ENCODE assay signal across 19 cellular contexts in the genomic region with DNA sequence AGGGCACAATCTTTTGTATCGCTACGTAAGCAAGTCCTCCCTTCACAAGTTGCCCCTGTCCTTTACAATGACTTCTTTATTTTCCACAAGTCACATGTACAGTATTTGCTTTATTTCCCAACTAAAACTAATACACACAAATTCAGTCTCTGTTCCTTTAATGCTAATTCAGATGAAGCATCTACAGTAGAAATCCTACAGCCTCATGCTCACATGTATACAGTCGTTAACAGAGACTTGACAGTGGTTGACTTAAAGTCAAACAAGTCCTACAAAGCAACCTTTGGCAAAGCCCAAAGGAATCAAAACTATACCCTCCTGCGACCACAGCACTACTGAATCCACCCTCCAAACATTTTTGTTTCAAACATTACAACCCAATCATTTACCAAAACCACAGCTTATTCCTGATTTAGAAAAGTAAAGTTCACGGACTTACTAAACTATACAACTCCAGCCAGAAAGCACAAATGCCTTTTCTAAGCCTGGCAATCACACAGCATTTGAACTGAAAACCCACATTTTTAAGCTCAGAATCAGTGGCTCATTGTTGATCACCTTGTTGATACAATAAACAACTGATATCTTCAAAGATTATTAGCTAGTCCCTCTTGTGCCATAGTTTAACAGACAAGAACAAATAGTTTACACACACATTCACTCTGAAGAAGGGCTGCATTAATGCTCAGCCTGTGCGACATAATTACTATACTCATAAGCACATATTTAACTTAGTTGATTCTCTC.
DNase-seq lines count a peak whose midpoint lies in the region; ATAC-seq and TF ChIP-seq lines count a peak whose summit lies in the region.
"Had no signal": no experiment of that assay in that cellular context is flagged by ENCODE, and none has a peak within 500 bp of the region (broad histone marks: within the 10 kb centered on the region; RNA-seq: fewer than 3 reads in every experiment).

No MANE protein-coding gene starts in this region.

- H3K9ac ChIP-seq in endodermal cell (ENCODE audit: extremely low read depth, low read length, poor library complexity, severe bottlenecking) (no peak overlapping the region), neuronal stem cell (ENCODE audit: low read depth, low read length, poor library complexity) (no peak overlapping the region)

- no peak overlapping the region for H4K8ac ChIP-seq in neuronal stem cell (ENCODE audit: low read depth, low read length)

- no peak overlapping the region for H2BK15ac ChIP-seq in neuronal stem cell (ENCODE audit: low read length)

- H3K4me3 ChIP-seq in MG63 (peak overlapping the region; percentile 41), endodermal cell (ENCODE audit: low read length) (peak overlapping the region; percentile 82), neuronal stem cell (ENCODE audit: low read length in 2 of 2) (peak overlapping the region; percentile 66 to 75), ovary (no peak overlapping the region)
- H3K4me3 ChIP-seq: lung had no signal

- H3K9me3 ChIP-seq in MG63 (no peaks in the 10 kb centered on the region), endodermal cell (ENCODE audit: control insufficient read depth, low read length) (no peaks in the 10 kb centered on the region), neuronal stem cell (replicated peaks in 1 of 2; ENCODE audit: control insufficient read depth in 2 of 2, insufficient read depth in 1 of 2, low read depth in 1 of 2, low read length in 2 of 2) (no peaks in the 10 kb centered on the region), ovary (no peaks in the 10 kb centered on the region)

- H3K27me3 Mint-ChIP-seq in endodermal cell (ENCODE audit: insufficient read depth), result peaks cover 11% of the 10 kb centered on the region

- H3K23ac ChIP-seq in neuronal stem cell (ENCODE audit: low read depth, low read length, poor library complexity), result no peak overlapping the region

- H3K27me3 ChIP-seq in MG63 (no peaks in the 10 kb centered on the region), endodermal cell (ENCODE audit: control insufficient read depth, insufficient read depth, low read length, poor library complexity, severe bottlenecking) (no peaks in the 10 kb centered on the region), neuronal stem cell (ENCODE audit: control insufficient read depth in 3 of 3, insufficient read depth in 3 of 3, low read depth in 1 of 3, low read length in 3 of 3) (no peaks in the 10 kb centered on the region), ovary (no peaks in the 10 kb centered on the region)

- no peak overlapping the region for H3K27ac Mint-ChIP-seq in endodermal cell
- H3K27ac Mint-ChIP-seq: activated naive CD8-positive, alpha-beta T cell treated with anti-CD3 and anti-CD28 coated beads, Interleukin-2, amount 10 ng/mL, durations not matched to agents 7 days and 5 days; activated T-cell treated with anti-CD3 and anti-CD28 coated beads, Interleukin-2, amount 50 U/mL, for 24 hours; dendritic cell treated with granulocyte-macrophage colony-stimulating factor and Interleukin-4, amounts not matched to agents 40 ng/mL and 50 ng/mL, for 4 days had no signal

- no peak overlapping the region for H3K4ac ChIP-seq in neuronal stem cell (ENCODE audit: low read length)

- H3K4me3 Mint-ChIP-seq in endodermal cell, result no peak overlapping the region
- H3K4me3 Mint-ChIP-seq: activated naive CD8-positive, alpha-beta T cell treated with anti-CD3 and anti-CD28 coated beads, Interleukin-2, amount 10 ng/mL, durations not matched to agents 7 days and 5 days; activated T-cell treated with anti-CD3 and anti-CD28 coated beads, Interleukin-2, amount 50 U/mL, for 24 hours; dendritic cell treated with granulocyte-macrophage colony-stimulating factor and Interleukin-4, amounts not matched to agents 40 ng/mL and 50 ng/mL, for 4 days had no signal

- no peak overlapping the region for H2BK120ac ChIP-seq in neuronal stem cell (ENCODE audit: low read depth, low read length)

- TF ChIP-seq EP300 in ovary (IDR thresholded peaks at IDR 0.05), result no peak

- no peaks in the 10 kb centered on the region for H3K36me3 Mint-ChIP-seq in endodermal cell (ENCODE audit: low read depth)
- H3K36me3 Mint-ChIP-seq: activated naive CD8-positive, alpha-beta T cell treated with anti-CD3 and anti-CD28 coated beads, Interleukin-2, amount 10 ng/mL, durations not matched to agents 7 days and 5 days had no signal

- TF ChIP-seq POLR2A in ovary (IDR thresholded peaks at IDR 0.05), result no peak

- intact Hi-C loops in ovary (cut with DNase I), result loop anchor here in 1 of 4 donors (5.0 kb wide), 1 partner anchor 1902 kb away; no protein-coding TSS in a partner anchor

- no peak overlapping the region for H4K91ac ChIP-seq in neuronal stem cell (ENCODE audit: low read depth, low read length, poor library complexity)

- no peak for TF ChIP-seq CTCF in endodermal cell (conservative IDR thresholded peaks at IDR 0.05)
- no peak for TF ChIP-seq CTCF in ovary (IDR thresholded peaks at IDR 0.05)

- 70 to 76% methylated on average over 5 to 6 of the region's 6 CpGs for WGBS in endodermal cell (ENCODE audit: insufficient coverage in 1 of 2, insufficient read length in 1 of 2), 2 experiments
- no CpG with 5 or more reads among the region's 6 CpGs for WGBS in neuronal stem cell (ENCODE audit: extremely low coverage in 2 of 2, insufficient read length in 2 of 2, insufficient replicate concordance in 1 of 2), 2 donors
- 83 to 91% (median 87%) methylated on average over 6 of the region's 6 CpGs for WGBS in ovary, 3 donors

- no peak for ATAC-seq in GM18858 (IDR thresholded peaks at IDR 0.05; ENCODE audit: unreplicated experiment)

- H3K27ac ChIP-seq in endodermal cell (ENCODE audit: low read depth, low read length) (peak overlapping the region; percentile 67), neuronal stem cell (replicated peaks; ENCODE audit: low read length) (peak overlapping the region; percentile 25), ovary (no peak overlapping the region)

- DNase-seq in COLO829 (ENCODE audit: low spot score) (peak; percentile 81), MG63 (no peak), endodermal cell (no peak), neuronal stem cell (ENCODE audit: low spot score) (no peak), NCI-H2029 (lab: John Stamatoyannopoulos, UW) (no peak), ovary (no peak), NCI-H1417 treated with DMSO at 0.1 percent for 48 hours (lab: John Stamatoyannopoulos, UW) (no peak)
- DNase-seq: activated CD4-positive, alpha-beta T cell treated with anti-CD3 and anti-CD28 coated beads, Interleukin-2, amount 50 U/mL, for 1 hour; activated naive CD8-positive, alpha-beta T cell treated with anti-CD3 and anti-CD28 coated beads, Interleukin-2, amount 10 ng/mL, durations not matched to agents 7 days and 5 days; activated T-cell treated with anti-CD3 and anti-CD28 coated beads, Interleukin-2, amount 50 U/mL, for 24 hours; AML-193; HCEC 1CT; NCI-H187 treated with DMSO at 0.1 percent for 48 hours; SIG-M5; stimulated activated CD4-positive, alpha-beta T cell treated with anti-CD3 and anti-CD28 coated beads, Interleukin-12 subunit alpha, Interleukin-12 subunit beta, amount 100 ng/mL, for 4 hours; T1000 had no signal

- peak overlapping the region; percentile 29 for H2AFZ ChIP-seq in neuronal stem cell (ENCODE audit: low read length)

- H2BK12ac ChIP-seq in neuronal stem cell (ENCODE audit: low read length), result no peak overlapping the region

- H2BK5ac ChIP-seq in neuronal stem cell (ENCODE audit: low read length), result no peak overlapping the region

- H3K4me1 Mint-ChIP-seq in endodermal cell, result peaks cover 10% of the 10 kb centered on the region
- H3K4me1 Mint-ChIP-seq: activated naive CD8-positive, alpha-beta T cell treated with anti-CD3 and anti-CD28 coated beads, Interleukin-2, amount 10 ng/mL, durations not matched to agents 7 days and 5 days had no signal

- no peak overlapping the region for H2AK5ac ChIP-seq in neuronal stem cell (ENCODE audit: low read depth, low read length)

- peaks cover 2% of the 10 kb centered on the region for H3K79me1 ChIP-seq in neuronal stem cell (ENCODE audit: low read depth, low read length)

- H3K9me3 Mint-ChIP-seq in endodermal cell, result no peaks in the 10 kb centered on the region
- H3K9me3 Mint-ChIP-seq: activated naive CD8-positive, alpha-beta T cell treated with anti-CD3 and anti-CD28 coated beads, Interleukin-2, amount 10 ng/mL, durations not matched to agents 7 days and 5 days; activated T-cell treated with anti-CD3 and anti-CD28 coated beads, Interleukin-2, amount 50 U/mL, for 24 hours; dendritic cell treated with granulocyte-macrophage colony-stimulating factor and Interleukin-4, amounts not matched to agents 40 ng/mL and 50 ng/mL, for 4 days had no signal

- H3K14ac ChIP-seq in neuronal stem cell (ENCODE audit: low read length), result no peak overlapping the region

- H3K18ac ChIP-seq in neuronal stem cell (ENCODE audit: low read length), result no peak overlapping the region

- H3K36me3 ChIP-seq in MG63, result no peaks in the 10 kb centered on the region
- no peaks in the 10 kb centered on the region for H3K36me3 ChIP-seq in endodermal cell (ENCODE audit: control insufficient read depth, insufficient read depth, low read length)
- peaks cover 0 to 3% of the 10 kb centered on the region in 2 donors for H3K36me3 ChIP-seq in neuronal stem cell (replicated peaks in 1 of 2; ENCODE audit: control insufficient read depth in 2 of 2, insufficient read depth in 2 of 2, low read length in 2 of 2)
- no peaks in the 10 kb centered on the region for H3K36me3 ChIP-seq in ovary

- peak overlapping the region; percentile 47 for H3K4me2 ChIP-seq in neuronal stem cell (ENCODE audit: insufficient read depth, low read length, poor library complexity, severe bottlenecking)

- H3K4me1 ChIP-seq in endodermal cell (ENCODE audit: control insufficient read depth, insufficient read depth, low read length) (peaks cover 10% of the 10 kb centered on the region), neuronal stem cell (ENCODE audit: control insufficient read depth in 2 of 2, insufficient read depth in 1 of 2, low read depth in 1 of 2, low read length in 2 of 2) (peaks cover 9 to 19% of the 10 kb centered on the region in 2 donors), ovary (ENCODE audit: insufficient read depth) (peaks cover 5% of the 10 kb centered on the region)

Comparison
In these comparisons a context has a peak if more than half of its experiments do, and no peak if none do; other contexts are left out.
1. H3K27ac ChIP-seq: peak in endodermal cell (single experiment) and neuronal stem cell (single experiment); none in ovary (0 of 2).